Comparison of ENCODE assay signal across 15 cellular contexts in the genomic region with DNA sequence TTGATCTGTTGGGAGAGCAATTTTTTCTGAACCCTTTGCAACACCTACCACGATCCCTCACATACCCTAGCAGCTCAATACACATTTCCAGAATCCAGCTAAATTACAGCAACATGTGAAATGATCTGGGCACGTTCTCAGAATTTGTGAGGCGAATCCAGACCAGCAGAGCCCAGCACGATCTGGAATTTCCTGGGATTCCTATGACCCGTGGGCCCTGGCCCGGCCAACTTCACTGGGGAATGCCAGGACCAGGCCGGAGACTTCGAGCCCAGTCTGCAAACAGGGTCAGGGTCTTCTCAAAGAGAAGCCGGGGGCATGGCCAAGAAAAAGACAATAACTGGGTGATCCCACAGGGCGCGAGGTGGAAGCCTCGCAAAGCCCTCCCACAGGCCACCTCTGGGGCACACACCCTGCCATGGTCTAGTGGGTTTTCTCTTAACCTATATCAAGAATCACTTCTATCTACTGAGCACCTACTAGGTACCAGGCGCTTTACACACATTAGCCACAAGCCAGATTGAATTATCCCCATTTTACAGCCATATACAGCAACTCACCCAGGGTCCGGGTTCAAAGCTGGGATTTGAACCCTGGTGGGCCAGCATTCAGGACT. TPM values are rescaled to one million over a fixed set of nuclear protein-coding genes. Genes with fewer than 3 reads are reported as not detected.
DNase-seq lines count a peak whose midpoint lies in the region; ATAC-seq, FAIRE-seq and TF ChIP-seq lines count a peak whose summit lies in the region.
"Had no signal": no experiment of that assay in that cellular context is flagged by ENCODE, and none has a peak within 500 bp of the region (broad histone marks: within the 10 kb centered on the region; RNA-seq: fewer than 3 reads in every experiment).

No MANE protein-coding gene starts in this region.

- no peak for ATAC-seq in GM18907 (IDR thresholded peaks at IDR 0.05; ENCODE audit: unreplicated experiment)
- ATAC-seq: GM23338, left lobe of liver had no signal

- no peak for FAIRE-seq in D721Med (lab: Jason Lieb, UNC)

- H3K4me3 ChIP-seq in BLaER1 treated with 17β-estradiol and CSF1 and Interleukin-3, amounts not matched to agents 10 nM and 100 nM: no peak overlapping the region
- H3K4me3 ChIP-seq in adrenal gland (no peak overlapping the region), skeletal muscle satellite cell (ENCODE audit: low read length) (no peak overlapping the region), MM.1S (ENCODE audit: low read length) (no peak overlapping the region)
- H3K4me3 ChIP-seq: GM23338, SJCRH30 had no signal

- no peaks in the 10 kb centered on the region for H3K9me3 ChIP-seq in BLaER1 treated with 17β-estradiol and CSF1 and Interleukin-3, amounts not matched to agents 10 nM and 100 nM (replicated peaks in 1 of 11)
- H3K9me3 ChIP-seq in adrenal gland (replicated peaks in 1 of 3) (no peaks in the 10 kb centered on the region), skeletal muscle satellite cell (replicated peaks; ENCODE audit: low read length) (no peaks in the 10 kb centered on the region), MM.1S (replicated peaks; ENCODE audit: insufficient read depth, low read length) (no peaks in the 10 kb centered on the region)
- H3K9me3 ChIP-seq: SJCRH30 had no signal

- H3K4me1 ChIP-seq in BLaER1 treated with 17β-estradiol and CSF1 and Interleukin-3, amounts not matched to agents 10 nM and 100 nM: peaks cover 78 to 99% (median 95%) of the 10 kb centered on the region in 10 experiments
- H3K4me1 ChIP-seq in adrenal gland (replicated peaks in 1 of 2): peaks cover 53 to 81% of the 10 kb centered on the region in 2 donors
- H3K4me1 ChIP-seq in skeletal muscle satellite cell (ENCODE audit: control insufficient read depth, insufficient read depth, low read length): peaks cover 31% of the 10 kb centered on the region
- no peaks in the 10 kb centered on the region for H3K4me1 ChIP-seq in MM.1S (ENCODE audit: low read length)
- H3K4me1 ChIP-seq: foreskin keratinocyte, SJCRH30 had no signal

- H3K9ac ChIP-seq in BLaER1 treated with 17β-estradiol and CSF1 and Interleukin-3, amounts not matched to agents 10 nM and 100 nM: no peak overlapping the region; a peak in 1 of 22 replicates
- no peak overlapping the region for H3K9ac ChIP-seq in skeletal muscle satellite cell (ENCODE audit: low read depth, low read length)
- no peak overlapping the region for H3K9ac ChIP-seq in MM.1S (ENCODE audit: low read length)

- WGBS in adrenal gland, 4 donors: 68 to 73% (median 72%) methylated on average over 7 to 14 of the region's 14 CpGs

- TF ChIP-seq POLR2A in adrenal gland (IDR thresholded peaks at IDR 0.05): no peak

- peak overlapping the region; percentile 84 to 97 (median 91) for H3K4me2 ChIP-seq in BLaER1 treated with 17β-estradiol and CSF1 and Interleukin-3, amounts not matched to agents 10 nM and 100 nM
- H3K4me2 ChIP-seq in skeletal muscle satellite cell (ENCODE audit: low read length) (peak overlapping the region; percentile 53), MM.1S (ENCODE audit: low read depth, low read length) (no peak overlapping the region)
- H3K4me2 ChIP-seq: GM23338 had no signal

- no peak for TF ChIP-seq CTCF in adrenal gland (IDR thresholded peaks at IDR 0.05)
- no peak for TF ChIP-seq CTCF in D721Med (IDR thresholded peaks at IDR 0.05; ENCODE audit: insufficient read depth, missing control alignments)
- no peak for TF ChIP-seq CTCF in MM.1S (IDR thresholded peaks at IDR 0.05; ENCODE audit: low read length)

- peaks cover 57% of the 10 kb centered on the region for H3K79me2 ChIP-seq in MM.1S (ENCODE audit: low read length)

- intact Hi-C loops in adrenal gland (cut with DNase I): no loop called here

- DNase-seq in adrenal gland (no peak), kidney tubule cell (ENCODE audit: low spot score) (peak; percentile 19), D721Med (ENCODE audit: insufficient read length, low spot score) (no peak), NCI-H1436 (lab: John Stamatoyannopoulos, UW) (no peak), MM.1S (no peak)
- DNase-seq: activated effector memory CD4-positive, alpha-beta T cell treated with Interleukin-2 at 50 U/mL for 16 hours; foreskin keratinocyte; NCI-H1105 treated with DMSO at 0.1 percent for 48 hours; SJCRH30 had no signal

- peaks cover 7 to 32% (median 18%) of the 10 kb centered on the region in 11 experiments; a peak in 16 of 22 replicates for H3K36me3 ChIP-seq in BLaER1 treated with 17β-estradiol and CSF1 and Interleukin-3, amounts not matched to agents 10 nM and 100 nM
- peaks cover 0 to 9% of the 10 kb centered on the region in 2 donors for H3K36me3 ChIP-seq in adrenal gland (replicated peaks in 1 of 2)
- H3K36me3 ChIP-seq in skeletal muscle satellite cell (ENCODE audit: insufficient read depth, low read length): peaks cover 3% of the 10 kb centered on the region
- H3K36me3 ChIP-seq in MM.1S (replicated peaks; ENCODE audit: insufficient read depth, low read length): no peaks in the 10 kb centered on the region
- H3K36me3 ChIP-seq: SJCRH30 had no signal

- H3F3A ChIP-seq in MM.1S (ENCODE audit: insufficient read depth, low read length): no peaks in the 10 kb centered on the region

- H2AFZ ChIP-seq in MM.1S (ENCODE audit: low read length): no peak overlapping the region
- H2AFZ ChIP-seq: GM23338 had no signal

- H4K20me1 ChIP-seq in BLaER1 treated with 17β-estradiol and CSF1 and Interleukin-3, amounts not matched to agents 10 nM and 100 nM: peaks cover 0 to 100% (median 80%) of the 10 kb centered on the region in 11 experiments; a peak in 18 of 22 replicates
- no peaks in the 10 kb centered on the region for H4K20me1 ChIP-seq in MM.1S (ENCODE audit: insufficient read depth, low read length)

- no peaks in the 10 kb centered on the region for H3K9me2 ChIP-seq in MM.1S (replicated peaks; ENCODE audit: insufficient read depth, low read length)

- peak overlapping the region in 7 of 11 experiments; percentile 0 to 88 (median 55); a peak in 10 of 22 replicates for H3K27ac ChIP-seq in BLaER1 treated with 17β-estradiol and CSF1 and Interleukin-3, amounts not matched to agents 10 nM and 100 nM
- H3K27ac ChIP-seq in adrenal gland (peak overlapping the region in 3 of 5 donors; percentile 70 to 98 (median 95)), MM.1S (ENCODE audit: low read length) (no peak overlapping the region)
- H3K27ac ChIP-seq: C4-2B, foreskin keratinocyte, SJCRH30 had no signal

- H3K27me3 ChIP-seq in BLaER1 treated with 17β-estradiol and CSF1 and Interleukin-3, amounts not matched to agents 10 nM and 100 nM: no peaks in the 10 kb centered on the region
- no peaks in the 10 kb centered on the region for H3K27me3 ChIP-seq in adrenal gland
- no peaks in the 10 kb centered on the region for H3K27me3 ChIP-seq in skeletal muscle satellite cell (ENCODE audit: control insufficient read depth, insufficient read depth, low read length)
- no peaks in the 10 kb centered on the region for H3K27me3 ChIP-seq in MM.1S (replicated peaks; ENCODE audit: insufficient read depth, low read length)
- H3K27me3 ChIP-seq: foreskin keratinocyte, SJCRH30 had no signal

RNA-seq across cellular contexts. Expression of gene FAM53B, which starts 33.8 kb away (rescaled TPM):
- 10 to 100 TPM; 37.7 to 90.9 (median 82.3) TPM for total RNA-seq in adrenal gland
- 10 to 100 TPM; 15.1 to 56.7 (median 17.8) TPM for polyA plus RNA-seq in adrenal gland
- 14.4 and 18.6 TPM in 2 replicates for total RNA-seq in skeletal muscle satellite cell (2012; rRNA removed)
